28 cellular contexts compared by ENCODE assay signal in genomic region chr3:56023546-56023945, GRCh38.
"Had no signal": no experiment of that assay in that cellular context is flagged by ENCODE, and none has a peak within 500 bp of the region (broad histone marks: within the 10 kb centered on the region; RNA-seq: fewer than 3 reads in every experiment).

No MANE protein-coding gene starts in this region.

- H3K4me1 ChIP-seq: adrenal gland, ascending aorta, breast epithelium had no signal

- DNase-seq: activated effector memory CD4-positive, alpha-beta T cell treated with anti-CD3 and anti-CD28 coated beads, Interleukin-2, amount 50 U/mL, for 16 hours; activated effector memory CD4-positive, alpha-beta T cell treated with Interleukin-2 at 50 U/mL for 16 hours; activated gamma-delta T cell treated with Interleukin-2 at 50 U/mL for 16 hours; activated naive CD4-positive, alpha-beta T cell; activated naive CD4-positive, alpha-beta T cell treated with anti-CD3 and anti-CD28 coated beads for 36 hours; activated naive CD4-positive, alpha-beta T cell treated with anti-CD3 and anti-CD28 coated beads, Interleukin-2, amount 10 ng/mL, durations not matched to agents 7 days and 5 days; activated naive CD4-positive, alpha-beta T cell treated with anti-CD3 and anti-CD28 coated beads, Interleukin-2, amount 50 U/mL, for 16 hours; activated naive CD4-positive, alpha-beta T cell treated with Interleukin-2 at 50 U/mL for 16 hours; activated naive CD8-positive, alpha-beta T cell treated with anti-CD3 and anti-CD28 coated beads for 36 hours; activated naive CD8-positive, alpha-beta T cell treated with anti-CD3 and anti-CD28 coated beads, Interleukin-2, amount 10 ng/mL, durations not matched to agents 7 days and 5 days; activated naive CD8-positive, alpha-beta T cell treated with anti-CD3 and anti-CD28 coated beads, Interleukin-2, amount 50 U/mL, for 24 hours; activated T-cell treated with anti-CD3 and anti-CD28 coated beads, Interleukin-2, amount 50 U/mL, for 24 hours; activated T-cell treated with anti-CD3 and anti-CD28 coated beads, Interleukin-2, amount 50 U/mL, for 4 hours; activated T-cell treated with anti-CD3 and anti-CD28 coated beads, Interleukin-2, amount 50 U/mL, for 48 hours; activated T-cell treated with anti-CD3 and anti-CD28 coated beads, Interleukin-2, amount 50 U/mL, for 72 hours; adrenal gland; amniotic stem cell; amygdala; anterior cingulate cortex; aorta; body of pancreas; brain microvascular endothelial cell; caudate nucleus; central memory CD4-positive, alpha-beta T cell; cerebellar nuclear complex had no signal

- H3K36me3 ChIP-seq: adrenal gland, ascending aorta, brain microvascular endothelial cell, breast epithelium, cardiac muscle cell had no signal

- H3K4me3 ChIP-seq: adrenal gland, ascending aorta, body of pancreas, breast epithelium, cardiac muscle cell had no signal

- H3K27ac ChIP-seq: adrenal gland, ascending aorta, body of pancreas, brain microvascular endothelial cell, breast epithelium, cardiac muscle cell had no signal

- H3K27me3 ChIP-seq: adrenal gland, ascending aorta, body of pancreas, brain microvascular endothelial cell, breast epithelium, cardiac muscle cell had no signal

- H3K9me3 ChIP-seq: adrenal gland, ascending aorta, body of pancreas, breast epithelium had no signal
